Comparison of ENCODE assay signal across 8 cellular contexts in the genomic region with DNA sequence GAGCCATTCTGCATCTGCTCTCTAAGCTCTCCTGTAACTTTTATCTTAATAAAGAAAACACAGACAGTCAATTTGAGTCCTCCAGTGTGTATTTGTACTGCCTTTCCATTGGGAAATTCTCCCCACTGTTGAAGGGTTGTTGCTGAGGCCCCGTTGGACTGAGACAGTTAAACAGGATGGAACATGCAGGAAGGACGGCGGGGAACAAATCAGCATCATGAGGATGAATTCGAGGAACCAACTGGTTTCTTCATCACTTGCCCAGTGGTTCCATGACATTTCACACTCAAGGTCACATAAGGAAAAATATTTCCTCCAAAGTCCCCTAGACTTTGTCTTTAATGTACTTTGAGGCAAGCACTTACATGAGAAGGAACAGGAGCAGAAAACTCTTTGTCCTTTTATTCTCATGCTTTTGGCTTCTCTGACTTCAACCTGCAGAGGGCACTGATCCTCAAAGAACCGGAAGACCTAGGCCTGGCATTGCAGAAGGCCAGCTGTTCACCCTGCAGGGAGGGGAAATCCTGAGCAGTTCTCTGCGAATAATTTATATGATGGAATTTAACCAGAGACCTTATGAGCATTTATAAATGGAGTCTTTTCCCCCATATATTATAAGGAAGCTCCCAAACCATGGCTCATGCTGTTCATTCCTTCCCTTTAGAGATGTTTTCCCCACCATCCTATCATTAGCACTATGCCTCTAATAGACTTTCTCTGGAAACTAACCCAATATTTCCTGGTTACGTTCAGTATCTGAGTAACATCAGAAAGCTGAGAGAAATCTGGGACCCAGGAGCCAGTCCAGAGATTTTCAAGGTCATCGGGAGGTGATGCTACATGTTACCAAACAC. TPM values are rescaled to one million over a fixed set of nuclear protein-coding genes. Genes with fewer than 3 reads are reported as not detected.
A peak's percentile ranks its signal among the peaks of the same experiment; 100 is the strongest.
DNase-seq lines count a peak whose midpoint lies in the region; ATAC-seq and TF ChIP-seq lines count a peak whose summit lies in the region.

No MANE protein-coding gene starts in this region.

- intact Hi-C loops in activated T-helper 1 cell treated with anti-CD3 and anti-CD28 coated beads, Interleukin-12 subunit alpha, Interleukin-12 subunit beta, Interleukin-2, Interleukin-4 antibody, amounts not matched to agents 30 ng/mL and 10 ng/mL and 1 ng/mL, durations not matched to agents 14 hours and 24 hours and 36 hours (cut with micrococcal nuclease), result no loop called here

- no peak overlapping the region for H3K27ac Mint-ChIP-seq in activated T-helper 1 cell treated with anti-CD3 and anti-CD28 coated beads, Interleukin-12 subunit alpha, Interleukin-12 subunit beta, Interleukin-2, Interleukin-4 antibody, amounts not matched to agents 30 ng/mL and 10 ng/mL and 1 ng/mL, durations not matched to agents 14 hours and 24 hours and 36 hours
- H3K27ac Mint-ChIP-seq in progenitor cell of endocrine pancreas, result no peak overlapping the region

- H3K9me3 Mint-ChIP-seq in activated T-helper 1 cell treated with anti-CD3 and anti-CD28 coated beads, Interleukin-12 subunit alpha, Interleukin-12 subunit beta, Interleukin-2, Interleukin-4 antibody, amounts not matched to agents 30 ng/mL and 10 ng/mL and 1 ng/mL, durations not matched to agents 14 hours and 24 hours and 36 hours, result no peaks in the 10 kb centered on the region
- H3K9me3 Mint-ChIP-seq in progenitor cell of endocrine pancreas (ENCODE audit: low read depth), result no peaks in the 10 kb centered on the region

- H3K4me3 Mint-ChIP-seq in activated T-helper 1 cell treated with anti-CD3 and anti-CD28 coated beads, Interleukin-12 subunit alpha, Interleukin-12 subunit beta, Interleukin-2, Interleukin-4 antibody, amounts not matched to agents 30 ng/mL and 10 ng/mL and 1 ng/mL, durations not matched to agents 14 hours and 24 hours and 36 hours, result no peak overlapping the region
- H3K4me3 Mint-ChIP-seq in progenitor cell of endocrine pancreas (ENCODE audit: low read depth), result no peak overlapping the region

- H3K4me1 Mint-ChIP-seq in activated T-helper 1 cell treated with anti-CD3 and anti-CD28 coated beads, Interleukin-12 subunit alpha, Interleukin-12 subunit beta, Interleukin-2, Interleukin-4 antibody, amounts not matched to agents 30 ng/mL and 10 ng/mL and 1 ng/mL, durations not matched to agents 14 hours and 24 hours and 36 hours (ENCODE audit: low read depth), result no peaks in the 10 kb centered on the region
- H3K4me1 Mint-ChIP-seq in progenitor cell of endocrine pancreas (ENCODE audit: low read depth), result peaks cover 6% of the 10 kb centered on the region

- no peaks in the 10 kb centered on the region for H3K36me3 Mint-ChIP-seq in activated T-helper 1 cell treated with anti-CD3 and anti-CD28 coated beads, Interleukin-12 subunit alpha, Interleukin-12 subunit beta, Interleukin-2, Interleukin-4 antibody, amounts not matched to agents 30 ng/mL and 10 ng/mL and 1 ng/mL, durations not matched to agents 14 hours and 24 hours and 36 hours (ENCODE audit: low read depth)
- no peaks in the 10 kb centered on the region for H3K36me3 Mint-ChIP-seq in progenitor cell of endocrine pancreas (ENCODE audit: insufficient read depth)

- ATAC-seq in GM21447 (IDR thresholded peaks at IDR 0.05; ENCODE audit: unreplicated experiment) (peak; percentile 86), HG03575 (IDR thresholded peaks at IDR 0.05; ENCODE audit: extremely low read depth, insufficient number of reproducible peaks, low FRiP score, unreplicated experiment) (peak; percentile 74)

- peak; percentile 88 for DNase-seq in GM03348 (ENCODE audit: low spot score)
- peak; percentile 6 to 72 for DNase-seq in NCI-H524 (lab: John Stamatoyannopoulos, UW)
- DNase-seq in activated T-helper 1 cell treated with anti-CD3 and anti-CD28 coated beads, Interleukin-12 subunit alpha, Interleukin-12 subunit beta, Interleukin-2, Interleukin-4 antibody, amounts not matched to agents 30 ng/mL and 10 ng/mL and 1 ng/mL, durations not matched to agents 14 hours and 24 hours and 36 hours (ENCODE audit: low spot score), result peak; percentile 2
- peak; percentile 48 for DNase-seq in glomerular endothelial cell (ENCODE audit: extremely low read depth, low read depth, low spot score)
- peak; percentile 40 for DNase-seq in progenitor cell of endocrine pancreas (ENCODE audit: low spot score, unreplicated experiment)
- no peak for DNase-seq in central memory CD4-positive, alpha-beta T cell

- TF ChIP-seq CTCF in progenitor cell of endocrine pancreas (IDR thresholded peaks at IDR 0.05; ENCODE audit: unreplicated experiment), result peak; percentile 76

- peaks cover 3% of the 10 kb centered on the region for H3K27me3 Mint-ChIP-seq in activated T-helper 1 cell treated with anti-CD3 and anti-CD28 coated beads, Interleukin-12 subunit alpha, Interleukin-12 subunit beta, Interleukin-2, Interleukin-4 antibody, amounts not matched to agents 30 ng/mL and 10 ng/mL and 1 ng/mL, durations not matched to agents 14 hours and 24 hours and 36 hours (ENCODE audit: insufficient read depth)
- H3K27me3 Mint-ChIP-seq in progenitor cell of endocrine pancreas, result peaks cover 7% of the 10 kb centered on the region

RNA-seq across cellular contexts. Expression of a gene that starts 55.2 kb away (rescaled TPM):
- total RNA-seq in activated T-helper 1 cell treated with anti-CD3 and anti-CD28 coated beads, Interleukin-12 subunit alpha, Interleukin-12 subunit beta, Interleukin-2, Interleukin-4 antibody, amounts not matched to agents 30 ng/mL and 10 ng/mL and 1 ng/mL, durations not matched to agents 14 hours and 24 hours and 36 hours, result not detected in 2 replicates
- 0.82 TPM in 1 of 2 replicates, not detected in the other for total RNA-seq in glomerular endothelial cell
- total RNA-seq in progenitor cell of endocrine pancreas, result 0.12 and 0.93 TPM in 2 replicates
